ENCODE assay signal across 1 cellular context in the genomic region with DNA sequence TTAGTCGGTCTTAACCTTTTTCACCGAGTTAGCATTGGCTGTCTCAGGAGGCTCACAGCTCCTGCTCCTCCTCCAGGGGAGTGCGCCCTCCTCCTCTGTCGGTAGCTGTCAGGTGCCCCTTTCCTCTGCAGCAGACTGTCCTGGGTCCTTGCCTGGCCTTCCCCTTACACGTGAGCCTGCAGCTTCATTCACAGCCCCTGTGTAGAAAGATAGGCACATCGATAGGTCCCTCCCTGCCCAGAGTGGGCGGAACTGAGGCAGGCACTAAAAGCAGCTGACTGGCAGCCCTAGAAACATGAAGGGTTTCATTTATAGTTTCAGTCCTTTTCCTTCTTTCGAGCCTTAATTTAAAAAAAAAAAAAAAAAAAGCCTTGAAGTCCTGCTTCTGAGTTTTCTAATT.
TF ChIP-seq lines count a peak whose summit lies in the region.

No MANE protein-coding gene starts in this region.

TF ChIP-seq in SK-N-SH, 30 proteins besides CTCF, POLR2A, EP300 and RAD21 (continued from another document):
- TF ChIP-seq, protein P1, sequence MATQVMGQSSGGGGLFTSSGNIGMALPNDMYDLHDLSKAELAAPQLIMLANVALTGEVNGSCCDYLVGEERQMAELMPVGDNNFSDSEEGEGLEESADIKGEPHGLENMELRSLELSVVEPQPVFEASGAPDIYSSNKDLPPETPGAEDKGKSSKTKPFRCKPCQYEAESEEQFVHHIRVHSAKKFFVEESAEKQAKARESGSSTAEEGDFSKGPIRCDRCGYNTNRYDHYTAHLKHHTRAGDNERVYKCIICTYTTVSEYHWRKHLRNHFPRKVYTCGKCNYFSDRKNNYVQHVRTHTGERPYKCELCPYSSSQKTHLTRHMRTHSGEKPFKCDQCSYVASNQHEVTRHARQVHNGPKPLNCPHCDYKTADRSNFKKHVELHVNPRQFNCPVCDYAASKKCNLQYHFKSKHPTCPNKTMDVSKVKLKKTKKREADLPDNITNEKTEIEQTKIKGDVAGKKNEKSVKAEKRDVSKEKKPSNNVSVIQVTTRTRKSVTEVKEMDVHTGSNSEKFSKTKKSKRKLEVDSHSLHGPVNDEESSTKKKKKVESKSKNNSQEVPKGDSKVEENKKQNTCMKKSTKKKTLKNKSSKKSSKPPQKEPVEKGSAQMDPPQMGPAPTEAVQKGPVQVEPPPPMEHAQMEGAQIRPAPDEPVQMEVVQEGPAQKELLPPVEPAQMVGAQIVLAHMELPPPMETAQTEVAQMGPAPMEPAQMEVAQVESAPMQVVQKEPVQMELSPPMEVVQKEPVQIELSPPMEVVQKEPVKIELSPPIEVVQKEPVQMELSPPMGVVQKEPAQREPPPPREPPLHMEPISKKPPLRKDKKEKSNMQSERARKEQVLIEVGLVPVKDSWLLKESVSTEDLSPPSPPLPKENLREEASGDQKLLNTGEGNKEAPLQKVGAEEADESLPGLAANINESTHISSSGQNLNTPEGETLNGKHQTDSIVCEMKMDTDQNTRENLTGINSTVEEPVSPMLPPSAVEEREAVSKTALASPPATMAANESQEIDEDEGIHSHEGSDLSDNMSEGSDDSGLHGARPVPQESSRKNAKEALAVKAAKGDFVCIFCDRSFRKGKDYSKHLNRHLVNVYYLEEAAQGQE (IDR thresholded peaks at IDR 0.05; ENCODE audit: low read depth, low read length): no peak
- TF ChIP-seq FOXJ3 (CRISPR knock-in tag; IDR thresholded peaks at IDR 0.05) (no peak), RFX5 (IDR thresholded peaks at IDR 0.05; ENCODE audit: low read length) (no peak), MEF2A (IDR thresholded peaks at IDR 0.05; ENCODE audit: borderline replicate concordance, low read depth) (no peak), TEAD4 (IDR thresholded peaks at IDR 0.05; ENCODE audit: borderline replicate concordance, insufficient read depth) (no peak), JUND (IDR thresholded peaks at IDR 0.05) (no peak), SIN3A (IDR thresholded peaks at IDR 0.05; ENCODE audit: borderline replicate concordance, low read depth, low read length) (no peak), NRF1 (IDR thresholded peaks at IDR 0.05; ENCODE audit: low read depth, low read length) (no peak), GATA2 (CRISPR knock-in tag; IDR thresholded peaks at IDR 0.05) (no peak), GABPA (IDR thresholded peaks at IDR 0.05; ENCODE audit: low read depth) (no peak)
- TF ChIP-seq, protein P2, sequence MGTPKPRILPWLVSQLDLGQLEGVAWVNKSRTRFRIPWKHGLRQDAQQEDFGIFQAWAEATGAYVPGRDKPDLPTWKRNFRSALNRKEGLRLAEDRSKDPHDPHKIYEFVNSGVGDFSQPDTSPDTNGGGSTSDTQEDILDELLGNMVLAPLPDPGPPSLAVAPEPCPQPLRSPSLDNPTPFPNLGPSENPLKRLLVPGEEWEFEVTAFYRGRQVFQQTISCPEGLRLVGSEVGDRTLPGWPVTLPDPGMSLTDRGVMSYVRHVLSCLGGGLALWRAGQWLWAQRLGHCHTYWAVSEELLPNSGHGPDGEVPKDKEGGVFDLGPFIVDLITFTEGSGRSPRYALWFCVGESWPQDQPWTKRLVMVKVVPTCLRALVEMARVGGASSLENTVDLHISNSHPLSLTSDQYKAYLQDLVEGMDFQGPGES (IDR thresholded peaks at IDR 0.05; ENCODE audit: low read depth, low read length): no peak
